8 cellular contexts compared by ENCODE assay signal in genomic region chr9:131366745-131367401, GRCh38. TPM values are rescaled to one million over a fixed set of nuclear protein-coding genes. Genes with fewer than 3 reads are reported as not detected.
DNase-seq lines count a peak whose midpoint lies in the region; ATAC-seq and TF ChIP-seq lines count a peak whose summit lies in the region.

No MANE protein-coding gene starts in this region.

- intact Hi-C loops in activated T-helper 1 cell treated with anti-CD3 and anti-CD28 coated beads, Interleukin-12 subunit alpha, Interleukin-12 subunit beta, Interleukin-2, Interleukin-4 antibody, amounts not matched to agents 30 ng/mL and 10 ng/mL and 1 ng/mL, durations not matched to agents 14 hours and 24 hours and 36 hours (cut with micrococcal nuclease): no loop called here

- no peaks in the 10 kb centered on the region for H3K36me3 Mint-ChIP-seq in mesothelial cell of epicardium
- H3K36me3 Mint-ChIP-seq in activated T-helper 1 cell treated with anti-CD3 and anti-CD28 coated beads, Interleukin-12 subunit alpha, Interleukin-12 subunit beta, Interleukin-2, Interleukin-4 antibody, amounts not matched to agents 30 ng/mL and 10 ng/mL and 1 ng/mL, durations not matched to agents 14 hours and 24 hours and 36 hours (ENCODE audit: low read depth): no peaks in the 10 kb centered on the region

- H3K9me3 Mint-ChIP-seq in mesothelial cell of epicardium: no peaks in the 10 kb centered on the region
- H3K9me3 Mint-ChIP-seq in activated T-helper 1 cell treated with anti-CD3 and anti-CD28 coated beads, Interleukin-12 subunit alpha, Interleukin-12 subunit beta, Interleukin-2, Interleukin-4 antibody, amounts not matched to agents 30 ng/mL and 10 ng/mL and 1 ng/mL, durations not matched to agents 14 hours and 24 hours and 36 hours: no peaks in the 10 kb centered on the region

- H3K27me3 Mint-ChIP-seq in mesothelial cell of epicardium (ENCODE audit: low read depth): no peaks in the 10 kb centered on the region
- H3K27me3 Mint-ChIP-seq in activated T-helper 1 cell treated with anti-CD3 and anti-CD28 coated beads, Interleukin-12 subunit alpha, Interleukin-12 subunit beta, Interleukin-2, Interleukin-4 antibody, amounts not matched to agents 30 ng/mL and 10 ng/mL and 1 ng/mL, durations not matched to agents 14 hours and 24 hours and 36 hours (ENCODE audit: insufficient read depth): no peaks in the 10 kb centered on the region

- H3K4me1 Mint-ChIP-seq in mesothelial cell of epicardium: peaks cover 16% of the 10 kb centered on the region
- peaks cover 3% of the 10 kb centered on the region for H3K4me1 Mint-ChIP-seq in activated T-helper 1 cell treated with anti-CD3 and anti-CD28 coated beads, Interleukin-12 subunit alpha, Interleukin-12 subunit beta, Interleukin-2, Interleukin-4 antibody, amounts not matched to agents 30 ng/mL and 10 ng/mL and 1 ng/mL, durations not matched to agents 14 hours and 24 hours and 36 hours (ENCODE audit: low read depth)

- peak overlapping the region; percentile 91 for H3K27ac Mint-ChIP-seq in mesothelial cell of epicardium
- H3K27ac Mint-ChIP-seq in activated T-helper 1 cell treated with anti-CD3 and anti-CD28 coated beads, Interleukin-12 subunit alpha, Interleukin-12 subunit beta, Interleukin-2, Interleukin-4 antibody, amounts not matched to agents 30 ng/mL and 10 ng/mL and 1 ng/mL, durations not matched to agents 14 hours and 24 hours and 36 hours: no peak overlapping the region

- H3K4me3 Mint-ChIP-seq in mesothelial cell of epicardium: no peak overlapping the region
- H3K4me3 Mint-ChIP-seq in activated T-helper 1 cell treated with anti-CD3 and anti-CD28 coated beads, Interleukin-12 subunit alpha, Interleukin-12 subunit beta, Interleukin-2, Interleukin-4 antibody, amounts not matched to agents 30 ng/mL and 10 ng/mL and 1 ng/mL, durations not matched to agents 14 hours and 24 hours and 36 hours: no peak overlapping the region

- ATAC-seq in GM21515 (IDR thresholded peaks at IDR 0.05; ENCODE audit: unreplicated experiment): no peak

- DNase-seq in COR-L47 (lab: John Stamatoyannopoulos, UW) (peak; percentile 38), M059J (ENCODE audit: low read depth) (peak; percentile 49), dermis microvascular lymphatic vessel endothelial cell (ENCODE audit: low read depth in 2 of 2) (peak; percentile 44 to 69), mesothelial cell of epicardium (ENCODE audit: low spot score in 2 of 2, unreplicated experiment in 2 of 2) (no peak), COLO829 (ENCODE audit: low spot score) (no peak), RKO (ENCODE audit: low spot score) (no peak)
- no peak for DNase-seq in activated T-helper 1 cell treated with anti-CD3 and anti-CD28 coated beads, Interleukin-12 subunit alpha, Interleukin-12 subunit beta, Interleukin-2, Interleukin-4 antibody, amounts not matched to agents 30 ng/mL and 10 ng/mL and 1 ng/mL, durations not matched to agents 14 hours and 24 hours and 36 hours (ENCODE audit: low spot score)

- no peak for TF ChIP-seq CTCF in mesothelial cell of epicardium (IDR thresholded peaks at IDR 0.05; ENCODE audit: unreplicated experiment)

RNA-seq across cellular contexts. Expression of gene PRRC2B, which starts 27.0 kb away (rescaled TPM):
- total RNA-seq in M059J (2014; rRNA removed; shearing (Covaris generic)): 38.2 and 80.5 TPM in 2 replicates
- 31.1 and 55.5 TPM in 2 replicates for total RNA-seq in dermis microvascular lymphatic vessel endothelial cell
- total RNA-seq in mesothelial cell of epicardium: 495 to 505 TPM (median 497 TPM) in 3 replicates
- 103 and 108 TPM in 2 replicates for total RNA-seq in activated T-helper 1 cell treated with anti-CD3 and anti-CD28 coated beads, Interleukin-12 subunit alpha, Interleukin-12 subunit beta, Interleukin-2, Interleukin-4 antibody, amounts not matched to agents 30 ng/mL and 10 ng/mL and 1 ng/mL, durations not matched to agents 14 hours and 24 hours and 36 hours

Comparison
In these comparisons a context has a peak if more than half of its experiments do, and no peak if none do; other contexts are left out.
1. DNase-seq: peak in COR-L47 (single experiment), M059J (single experiment) and dermis microvascular lymphatic vessel endothelial cell (2 of 2); none in mesothelial cell of epicardium (0 of 2), COLO829 (single experiment), activated T-helper 1 cell treated with anti-CD3 and anti-CD28 coated beads, Interleukin-12 subunit alpha, Interleukin-12 subunit beta, Interleukin-2, Interleukin-4 antibody, amounts not matched to agents 30 ng/mL and 10 ng/mL and 1 ng/mL, durations not matched to agents 14 hours and 24 hours and 36 hours (single experiment) and RKO (single experiment).